Comparison of ENCODE assay signal across 13 cellular contexts in genomic region chr9:18260527-18260926, GRCh38.
DNase-seq lines count a peak whose midpoint lies in the region; ATAC-seq and TF ChIP-seq lines count a peak whose summit lies in the region.
"Had no signal": no experiment of that assay in that cellular context is flagged by ENCODE, and none has a peak within 500 bp of the region (broad histone marks: within the 10 kb centered on the region; RNA-seq: fewer than 3 reads in every experiment).

No MANE protein-coding gene starts in this region.

- TF ChIP-seq CTCF in NB4 (IDR thresholded peaks at IDR 0.05; ENCODE audit: low read depth, low read length) (no peak), natural killer cell (IDR thresholded peaks at IDR 0.05) (no peak)

- no peaks in the 10 kb centered on the region for H3K36me3 Mint-ChIP-seq in natural killer cell
- H3K36me3 Mint-ChIP-seq: immature natural killer cell had no signal

- no peak overlapping the region for H3K4me3 Mint-ChIP-seq in natural killer cell
- H3K4me3 Mint-ChIP-seq: activated B cell treated with CpG ODN at 0.5 μM for 24 hours, immature natural killer cell had no signal

- H3K9me3 Mint-ChIP-seq in natural killer cell, result no peaks in the 10 kb centered on the region
- H3K9me3 Mint-ChIP-seq: activated B cell treated with CpG ODN at 0.5 μM for 24 hours had no signal

- H3K4me1 Mint-ChIP-seq in natural killer cell, result no peaks in the 10 kb centered on the region
- H3K4me1 Mint-ChIP-seq: activated B cell treated with CpG ODN at 0.5 μM for 24 hours, immature natural killer cell had no signal

- no peak for ATAC-seq in HG03159 (IDR thresholded peaks at IDR 0.05; ENCODE audit: unreplicated experiment)
- ATAC-seq in HG02588 (IDR thresholded peaks at IDR 0.05; ENCODE audit: unreplicated experiment), result no peak
- no peak for ATAC-seq in natural killer cell

- intact Hi-C loops in natural killer cell (cut with micrococcal nuclease), result no loop called here

- no peak overlapping the region for H3K4me3 ChIP-seq in NB4 (ENCODE audit: low read depth, low read length)
- H3K4me3 ChIP-seq: cardiac muscle cell, spleen had no signal

- TF ChIP-seq POLR2A in NB4 (IDR thresholded peaks at IDR 0.05; ENCODE audit: extremely low read depth, insufficient read length), result no peak

- DNase-seq in DMS 273 treated with DMSO at 0.1 percent for 48 hours (lab: John Stamatoyannopoulos, UW) (peak; percentile 39), NB4 (ENCODE audit: low read depth) (peak; percentile 17), RPMI8226 (peak; percentile 61), islet precursor cell (peak; percentile 59), natural killer cell (no peak), mesenteric fat pad (ENCODE audit: low spot score) (no peak)
- DNase-seq: activated B cell treated with CpG ODN at 0.5 μM for 24 hours, immature natural killer cell, NCI-H1930, spleen had no signal

- H3K27me3 Mint-ChIP-seq in natural killer cell (ENCODE audit: low read depth in 2 of 2), result peaks cover 0 to 3% of the 10 kb centered on the region in 2 donors

- H3K27ac Mint-ChIP-seq in natural killer cell, result no peak overlapping the region
- H3K27ac Mint-ChIP-seq: activated B cell treated with CpG ODN at 0.5 μM for 24 hours, immature natural killer cell had no signal

Comparison
In these comparisons a context has a peak if more than half of its experiments do, and no peak if none do; other contexts are left out.
1. DNase-seq: peak in DMS 273 treated with DMSO at 0.1 percent for 48 hours (single experiment), NB4 (single experiment), RPMI8226 (single experiment) and islet precursor cell (single experiment); none in natural killer cell (single experiment) and mesenteric fat pad (single experiment).